Comparison of ENCODE assay signal across 10 cellular contexts in the genomic region with DNA sequence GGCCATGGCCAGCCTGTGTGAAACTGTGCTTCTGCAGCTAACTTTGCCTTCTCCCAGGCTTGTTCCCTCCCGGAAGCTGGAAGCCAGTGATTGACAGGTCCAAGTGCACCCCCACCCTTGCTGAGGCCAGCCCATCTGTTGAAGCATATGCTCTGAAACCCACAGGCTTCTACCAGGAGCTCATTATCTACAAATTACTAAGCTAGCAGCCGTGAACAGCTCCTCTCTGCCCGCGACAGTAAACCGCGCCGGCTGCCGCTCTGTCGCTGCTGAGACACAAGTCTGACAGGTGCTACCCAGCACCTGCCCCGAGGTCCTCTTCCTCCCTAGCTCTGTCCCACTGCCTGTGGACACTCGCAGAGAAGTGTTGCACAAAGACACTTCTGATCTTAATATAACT.
DNase-seq lines count a peak whose midpoint lies in the region; ATAC-seq and FAIRE-seq lines count a peak whose summit lies in the region.
"Had no signal": no experiment of that assay in that cellular context is flagged by ENCODE, and none has a peak within 500 bp of the region (broad histone marks: within the 10 kb centered on the region; RNA-seq: fewer than 3 reads in every experiment).

No MANE protein-coding gene starts in this region.

- ATAC-seq in left lobe of liver (no peak), HG03196 (IDR thresholded peaks at IDR 0.05; ENCODE audit: unreplicated experiment) (no peak)

- H3K4me3 Mint-ChIP-seq in activated T-helper 1 cell treated with anti-CD3 and anti-CD28 coated beads, Interleukin-12 subunit alpha, Interleukin-12 subunit beta, Interleukin-2, Interleukin-4 antibody, amounts not matched to agents 30 ng/mL and 10 ng/mL and 1 ng/mL, durations not matched to agents 14 hours and 24 hours and 36 hours = no peak overlapping the region
- H3K4me3 Mint-ChIP-seq: naive B cell had no signal

- peak; percentile 72 for FAIRE-seq in islet of Langerhans (lab: Jason Lieb, UNC)

- no peaks in the 10 kb centered on the region for H3K36me3 Mint-ChIP-seq in activated T-helper 1 cell treated with anti-CD3 and anti-CD28 coated beads, Interleukin-12 subunit alpha, Interleukin-12 subunit beta, Interleukin-2, Interleukin-4 antibody, amounts not matched to agents 30 ng/mL and 10 ng/mL and 1 ng/mL, durations not matched to agents 14 hours and 24 hours and 36 hours (ENCODE audit: low read depth)
- H3K36me3 Mint-ChIP-seq: naive B cell had no signal

- DNase-seq in DMS53 (lab: John Stamatoyannopoulos, UW) (peak; percentile 92), NCI-H1105 (lab: John Stamatoyannopoulos, UW) (peak; percentile 95), NCI-H526 (lab: John Stamatoyannopoulos, UW) (peak; percentile 18 to 61), GDM1 (lab: John Stamatoyannopoulos, UW) (no peak), left lobe of liver (ENCODE audit: low spot score) (no peak)
- DNase-seq in activated T-helper 1 cell treated with anti-CD3 and anti-CD28 coated beads, Interleukin-12 subunit alpha, Interleukin-12 subunit beta, Interleukin-2, Interleukin-4 antibody, amounts not matched to agents 30 ng/mL and 10 ng/mL and 1 ng/mL, durations not matched to agents 14 hours and 24 hours and 36 hours (ENCODE audit: low spot score) = no peak
- DNase-seq: activated effector memory CD4-positive, alpha-beta T cell treated with Interleukin-2 at 50 U/mL for 16 hours; naive B cell had no signal

- no peak overlapping the region for H3K27ac Mint-ChIP-seq in activated T-helper 1 cell treated with anti-CD3 and anti-CD28 coated beads, Interleukin-12 subunit alpha, Interleukin-12 subunit beta, Interleukin-2, Interleukin-4 antibody, amounts not matched to agents 30 ng/mL and 10 ng/mL and 1 ng/mL, durations not matched to agents 14 hours and 24 hours and 36 hours
- H3K27ac Mint-ChIP-seq: naive B cell had no signal

- H3K27me3 Mint-ChIP-seq in activated T-helper 1 cell treated with anti-CD3 and anti-CD28 coated beads, Interleukin-12 subunit alpha, Interleukin-12 subunit beta, Interleukin-2, Interleukin-4 antibody, amounts not matched to agents 30 ng/mL and 10 ng/mL and 1 ng/mL, durations not matched to agents 14 hours and 24 hours and 36 hours (ENCODE audit: insufficient read depth) = peaks cover 25% of the 10 kb centered on the region

- H3K9me3 Mint-ChIP-seq in activated T-helper 1 cell treated with anti-CD3 and anti-CD28 coated beads, Interleukin-12 subunit alpha, Interleukin-12 subunit beta, Interleukin-2, Interleukin-4 antibody, amounts not matched to agents 30 ng/mL and 10 ng/mL and 1 ng/mL, durations not matched to agents 14 hours and 24 hours and 36 hours = no peaks in the 10 kb centered on the region
- H3K9me3 Mint-ChIP-seq: naive B cell had no signal

- intact Hi-C loops in activated T-helper 1 cell treated with anti-CD3 and anti-CD28 coated beads, Interleukin-12 subunit alpha, Interleukin-12 subunit beta, Interleukin-2, Interleukin-4 antibody, amounts not matched to agents 30 ng/mL and 10 ng/mL and 1 ng/mL, durations not matched to agents 14 hours and 24 hours and 36 hours (cut with micrococcal nuclease) = loop anchor here (5.0 kb wide), 1 partner anchor 128 kb away; no protein-coding TSS in a partner anchor

- peaks cover 19% of the 10 kb centered on the region for H3K4me1 Mint-ChIP-seq in activated T-helper 1 cell treated with anti-CD3 and anti-CD28 coated beads, Interleukin-12 subunit alpha, Interleukin-12 subunit beta, Interleukin-2, Interleukin-4 antibody, amounts not matched to agents 30 ng/mL and 10 ng/mL and 1 ng/mL, durations not matched to agents 14 hours and 24 hours and 36 hours (ENCODE audit: low read depth)

Comparison
In these comparisons a context has a peak if more than half of its experiments do, and no peak if none do; other contexts are left out.
1. DNase-seq: peak in DMS53 (single experiment), NCI-H1105 (single experiment) and NCI-H526 (2 of 2); none in GDM1 (single experiment), left lobe of liver (single experiment) and activated T-helper 1 cell treated with anti-CD3 and anti-CD28 coated beads, Interleukin-12 subunit alpha, Interleukin-12 subunit beta, Interleukin-2, Interleukin-4 antibody, amounts not matched to agents 30 ng/mL and 10 ng/mL and 1 ng/mL, durations not matched to agents 14 hours and 24 hours and 36 hours (single experiment).